Comparison of ENCODE assay signal across 23 cellular contexts in genomic region chr1:229792576-229792975, GRCh38.
DNase-seq lines count a peak whose midpoint lies in the region; ATAC-seq and TF ChIP-seq lines count a peak whose summit lies in the region.
"Had no signal": no experiment of that assay in that cellular context is flagged by ENCODE, and none has a peak within 500 bp of the region (broad histone marks: within the 10 kb centered on the region; RNA-seq: fewer than 3 reads in every experiment).

No MANE protein-coding gene starts in this region.

- H3K4me2 ChIP-seq in neural progenitor cell = peak overlapping the region; percentile 45
- H3K4me2 ChIP-seq: A549; BLaER1 treated with 17β-estradiol and CSF1 and Interleukin-3, amounts not matched to agents 10 nM and 100 nM; GM23338 had no signal

- peaks cover 5% of the 10 kb centered on the region for H3K36me3 Mint-ChIP-seq in neural progenitor cell
- H3K36me3 Mint-ChIP-seq in naive thymus-derived CD8-positive, alpha-beta T cell = peaks cover 0 to 10% (median 3%) of the 10 kb centered on the region in 3 donors
- H3K36me3 Mint-ChIP-seq: CD14-positive monocyte had no signal

- H3K36me3 ChIP-seq in neural progenitor cell = no peaks in the 10 kb centered on the region
- H3K36me3 ChIP-seq: BE2C; BLaER1 treated with 17β-estradiol and CSF1 and Interleukin-3, amounts not matched to agents 10 nM and 100 nM had no signal

- H3K4me1 Mint-ChIP-seq in neural progenitor cell = peaks cover 6% of the 10 kb centered on the region
- peaks cover 0 to 5% (median 0%) of the 10 kb centered on the region in 4 donors for H3K4me1 Mint-ChIP-seq in naive thymus-derived CD8-positive, alpha-beta T cell
- H3K4me1 Mint-ChIP-seq: CD14-positive monocyte; CD8-positive, alpha-beta memory T cell; GM23338; H9 had no signal

- no peak overlapping the region for H3K4me3 ChIP-seq in neural progenitor cell
- H3K4me3 ChIP-seq: A549; BLaER1 treated with 17β-estradiol and CSF1 and Interleukin-3, amounts not matched to agents 10 nM and 100 nM; GM23338 had no signal

- peaks cover 10% of the 10 kb centered on the region for H3K27me3 Mint-ChIP-seq in neural progenitor cell (ENCODE audit: insufficient read depth, low read depth)
- peaks cover 5 to 28% (median 9%) of the 10 kb centered on the region in 5 donors for H3K27me3 Mint-ChIP-seq in naive thymus-derived CD8-positive, alpha-beta T cell
- H3K27me3 Mint-ChIP-seq: CD4-positive, alpha-beta T cell had no signal

- H4K20me1 ChIP-seq in neural progenitor cell (ENCODE audit: low read depth) = no peaks in the 10 kb centered on the region
- H4K20me1 ChIP-seq: BLaER1 treated with 17β-estradiol and CSF1 and Interleukin-3, amounts not matched to agents 10 nM and 100 nM had no signal

- peak; percentile 11 for DNase-seq in M059J (ENCODE audit: low read depth)
- peak; percentile 40 for DNase-seq in glomerular visceral epithelial cell (ENCODE audit: extremely low spot score)
- DNase-seq in neural progenitor cell (ENCODE audit: low spot score) = no peak
- DNase-seq in HEK293T (ENCODE audit: extremely low spot score) = no peak
- no peak for DNase-seq in NCI-H446 (lab: John Stamatoyannopoulos, UW)
- DNase-seq in naive thymus-derived CD8-positive, alpha-beta T cell = no peak
- DNase-seq: 8988T; ACHN; AML-193; BE2C; CD4-positive, alpha-beta T cell; CD8-positive, alpha-beta memory T cell; DMS 273 treated with DMSO at 0.1 percent for 48 hours; DMS79; GF-D8; H9; HFFc6 had no signal

- no peak for TF ChIP-seq CTCF in neural progenitor cell (IDR thresholded peaks at IDR 0.05)

- H3K4me3 Mint-ChIP-seq in neural progenitor cell = no peak overlapping the region
- no peak overlapping the region for H3K4me3 Mint-ChIP-seq in naive thymus-derived CD8-positive, alpha-beta T cell
- H3K4me3 Mint-ChIP-seq: CD14-positive monocyte; CD4-positive, alpha-beta T cell; CD8-positive, alpha-beta memory T cell; GM23338; H9; HFFc6 had no signal

- no peaks in the 10 kb centered on the region for H3K79me2 ChIP-seq in neural progenitor cell (ENCODE audit: low read depth)

- peaks cover 6% of the 10 kb centered on the region for H3K9me3 Mint-ChIP-seq in neural progenitor cell
- H3K9me3 Mint-ChIP-seq in naive thymus-derived CD8-positive, alpha-beta T cell = peaks cover 0 to 29% (median 11%) of the 10 kb centered on the region in 9 donors

- H2AFZ ChIP-seq in neural progenitor cell (replicated peaks) = no peak overlapping the region

- peak overlapping the region; percentile 50 for H3K27ac ChIP-seq in neural progenitor cell
- H3K27ac ChIP-seq: A549; BLaER1 treated with 17β-estradiol and CSF1 and Interleukin-3, amounts not matched to agents 10 nM and 100 nM had no signal

- H3K9me3 ChIP-seq in neural progenitor cell (ENCODE audit: low read depth) = no peaks in the 10 kb centered on the region

- H3K4me1 ChIP-seq in neural progenitor cell = peaks cover 16% of the 10 kb centered on the region
- H3K4me1 ChIP-seq: A549, BE2C had no signal

- POLR2A ChIA-PET in HEK293T (lab: Yijun Ruan, JAX) = no interaction called here
- POLR2A ChIA-PET in naive thymus-derived CD8-positive, alpha-beta T cell (lab: Charles Lee) = no interaction called here

- no peak overlapping the region for H3K27ac Mint-ChIP-seq in neural progenitor cell
- no peak overlapping the region for H3K27ac Mint-ChIP-seq in naive thymus-derived CD8-positive, alpha-beta T cell
- H3K27ac Mint-ChIP-seq: CD14-positive monocyte; CD4-positive, alpha-beta T cell; CD8-positive, alpha-beta memory T cell; GM23338; HFFc6 had no signal

- ATAC-seq in naive thymus-derived CD8-positive, alpha-beta T cell = no peak
- ATAC-seq in HG03520 (IDR thresholded peaks at IDR 0.05; ENCODE audit: unreplicated experiment) = no peak
- ATAC-seq: A549, GM23338, HCT116 had no signal

- H3F3A ChIP-seq in neural progenitor cell (ENCODE audit: low read depth) = peaks cover 17% of the 10 kb centered on the region

- no peaks in the 10 kb centered on the region for H3K27me3 ChIP-seq in neural progenitor cell
- H3K27me3 ChIP-seq: BE2C; BLaER1 treated with 17β-estradiol and CSF1 and Interleukin-3, amounts not matched to agents 10 nM and 100 nM had no signal

- H3K9ac ChIP-seq in neural progenitor cell = no peak overlapping the region
- H3K9ac ChIP-seq: BLaER1 treated with 17β-estradiol and CSF1 and Interleukin-3, amounts not matched to agents 10 nM and 100 nM had no signal

- CTCF ChIA-PET in HEK293T (lab: Yijun Ruan, JAX) = no interaction called here

TF ChIP-seq in HEK293T, 16 proteins besides CTCF, POLR2A, EP300 and RAD21:
- no peak for TF ChIP-seq ARNT (IDR thresholded peaks at IDR 0.05)
- no peak for TF ChIP-seq NFRKB (IDR thresholded peaks at IDR 0.05)
- TF ChIP-seq FOXM1 (IDR thresholded peaks at IDR 0.05; ENCODE audit: borderline replicate concordance) = no peak
- no peak for TF ChIP-seq SP1 (IDR thresholded peaks at IDR 0.05)
- TF ChIP-seq L3MBTL2 (conservative IDR thresholded peaks at IDR 0.05) = no peak
- no peak for TF ChIP-seq FOXA1 (IDR thresholded peaks at IDR 0.05)
- TF ChIP-seq FOXK2 (IDR thresholded peaks at IDR 0.05) = no peak
- no peak for TF ChIP-seq LEF1 (IDR thresholded peaks at IDR 0.05; ENCODE audit: borderline replicate concordance)
- TF ChIP-seq BHLHE40 (IDR thresholded peaks at IDR 0.05; ENCODE audit: borderline replicate concordance) = no peak
- no peak for TF ChIP-seq SUZ12 (IDR thresholded peaks at IDR 0.05)
- no peak for TF ChIP-seq CTBP1 (IDR thresholded peaks at IDR 0.05; ENCODE audit: borderline replicate concordance)
- no peak for TF ChIP-seq PKNOX1 (IDR thresholded peaks at IDR 0.05)
- no peak for TF ChIP-seq HDGF (IDR thresholded peaks at IDR 0.05; ENCODE audit: borderline replicate concordance)
- no peak for TF ChIP-seq ELF4 (IDR thresholded peaks at IDR 0.05)
- TF ChIP-seq ZNF384 (IDR thresholded peaks at IDR 0.05) = no peak
- no peak for TF ChIP-seq TARDBP (IDR thresholded peaks at IDR 0.05)

Comparison
In these comparisons a context has a peak if more than half of its experiments do, and no peak if none do; other contexts are left out.
1. DNase-seq: peak in M059J (single experiment) and glomerular visceral epithelial cell (single experiment); none in neural progenitor cell (single experiment), HEK293T (single experiment), NCI-H446 (0 of 2) and naive thymus-derived CD8-positive, alpha-beta T cell (0 of 10).